In genomic region chr6:27494987-27495385, GRCh38 we compare ENCODE assay signal across 8 cellular contexts. TPM values are rescaled to one million over a fixed set of nuclear protein-coding genes. Genes with fewer than 3 reads are reported as not detected.
DNase-seq lines count a peak whose midpoint lies in the region; ATAC-seq and TF ChIP-seq lines count a peak whose summit lies in the region.

No MANE protein-coding gene starts in this region.

- peak overlapping the region; percentile 47 to 79 (median 62) for H3K4me3 Mint-ChIP-seq in CD4-positive, alpha-beta memory T cell
- H3K4me3 Mint-ChIP-seq in endodermal cell = peak overlapping the region; percentile 89

- WGBS in endodermal cell (ENCODE audit: insufficient coverage in 1 of 2, insufficient read length in 1 of 2), 2 experiments = 0 to 1% methylated on average over 6 to 7 of the region's 7 CpGs

- no peaks in the 10 kb centered on the region for H3F3A ChIP-seq in OCI-LY1 (ENCODE audit: insufficient read depth, low read length)

- H3K9me3 Mint-ChIP-seq in CD4-positive, alpha-beta memory T cell = peaks cover 0 to 13% (median 4%) of the 10 kb centered on the region in 8 donors
- no peaks in the 10 kb centered on the region for H3K9me3 Mint-ChIP-seq in endodermal cell

- H4K20me1 ChIP-seq in OCI-LY1 (ENCODE audit: insufficient read depth, low read length) = no peaks in the 10 kb centered on the region
- no peaks in the 10 kb centered on the region for H4K20me1 ChIP-seq in osteoblast (ENCODE audit: insufficient read depth, low read length)

- intact Hi-C loops in CD4-positive, alpha-beta memory T cell (cut with micrococcal nuclease) = loop anchor here (1.0 kb wide), 1 partner anchor 8 kb away; no protein-coding TSS in a partner anchor

- no peaks in the 10 kb centered on the region for H3K36me3 ChIP-seq in CD4-positive, alpha-beta memory T cell (ENCODE audit: insufficient read depth, low read length)
- no peaks in the 10 kb centered on the region for H3K36me3 ChIP-seq in OCI-LY1 (ENCODE audit: insufficient read depth, low read length)
- H3K36me3 ChIP-seq in endodermal cell (ENCODE audit: control insufficient read depth, insufficient read depth, low read length) = no peaks in the 10 kb centered on the region
- no peaks in the 10 kb centered on the region for H3K36me3 ChIP-seq in osteoblast (ENCODE audit: insufficient read depth, low read length)

- peaks cover 10 to 19% (median 13%) of the 10 kb centered on the region in 4 donors for H3K4me1 Mint-ChIP-seq in CD4-positive, alpha-beta memory T cell
- peaks cover 5% of the 10 kb centered on the region for H3K4me1 Mint-ChIP-seq in endodermal cell

- H3K27me3 ChIP-seq in CD4-positive, alpha-beta memory T cell (ENCODE audit: insufficient read depth, low read length) = peaks cover 35% of the 10 kb centered on the region
- H3K27me3 ChIP-seq in OCI-LY1 (ENCODE audit: insufficient read depth, low read length) = no peaks in the 10 kb centered on the region
- H3K27me3 ChIP-seq in endodermal cell (ENCODE audit: control insufficient read depth, insufficient read depth, low read length, poor library complexity, severe bottlenecking) = peaks cover 11% of the 10 kb centered on the region
- H3K27me3 ChIP-seq in osteoblast (ENCODE audit: insufficient read depth, low read length) = peaks cover 3% of the 10 kb centered on the region

- H3K36me3 Mint-ChIP-seq in CD4-positive, alpha-beta memory T cell = no peaks in the 10 kb centered on the region
- H3K36me3 Mint-ChIP-seq in endodermal cell (ENCODE audit: low read depth) = no peaks in the 10 kb centered on the region

- no peak for DNase-seq in CD4-positive, alpha-beta memory T cell
- DNase-seq in endodermal cell (no peak), osteoblast (ENCODE audit: insufficient read length, low spot score, missing footprints) (peak; percentile 79), NCI-H2196 treated with DMSO at 0.1 percent for 48 hours (lab: John Stamatoyannopoulos, UW; ENCODE audit: unreplicated experiment) (no peak), KG1 (lab: John Stamatoyannopoulos, UW) (no peak), COLO668 (lab: John Stamatoyannopoulos, UW; ENCODE audit: unreplicated experiment) (no peak)

- POLR2A ChIA-PET in CD4-positive, alpha-beta memory T cell (lab: Charles Lee; ENCODE audit: partially characterized antibody) = interaction anchor here (2.8 kb wide), 1 partner anchor 16 kb away, joined by 14 read pairs; no protein-coding TSS in a partner anchor

- H3K27ac ChIP-seq in CD4-positive, alpha-beta memory T cell (ENCODE audit: low read depth, low read length) = no peak overlapping the region
- H3K27ac ChIP-seq in OCI-LY1 (ENCODE audit: low read depth, low read length, poor library complexity, severe bottlenecking) = no peak overlapping the region
- H3K27ac ChIP-seq in endodermal cell (ENCODE audit: low read depth, low read length) = no peak overlapping the region
- H3K27ac ChIP-seq in osteoblast (ENCODE audit: low read depth, low read length) = peak overlapping the region; percentile 59

- H3K9ac ChIP-seq in OCI-LY1 (ENCODE audit: low read length) = peak overlapping the region; percentile 35; the same call in 1 of the 2 replicates
- peak overlapping the region; percentile 65 for H3K9ac ChIP-seq in endodermal cell (ENCODE audit: extremely low read depth, low read length, poor library complexity, severe bottlenecking)

- no peak for TF ChIP-seq CTCF in OCI-LY1 (IDR thresholded peaks at IDR 0.05; ENCODE audit: low read length)
- TF ChIP-seq CTCF in endodermal cell (conservative IDR thresholded peaks at IDR 0.05) = no peak
- TF ChIP-seq CTCF in osteoblast (IDR thresholded peaks at IDR 0.05; ENCODE audit: extremely low read depth, low read depth, low read length) = no peak

- H3K4me1 ChIP-seq in CD4-positive, alpha-beta memory T cell (ENCODE audit: insufficient read depth, low read length) = peaks cover 7% of the 10 kb centered on the region
- H3K4me1 ChIP-seq in OCI-LY1 (ENCODE audit: insufficient read depth, low read length, severe bottlenecking) = peaks cover 12% of the 10 kb centered on the region
- H3K4me1 ChIP-seq in endodermal cell (ENCODE audit: control insufficient read depth, insufficient read depth, low read length) = no peaks in the 10 kb centered on the region
- H3K4me1 ChIP-seq in osteoblast (ENCODE audit: insufficient read depth, low read length) = peaks cover 6% of the 10 kb centered on the region

- no peaks in the 10 kb centered on the region for H3K9me3 ChIP-seq in CD4-positive, alpha-beta memory T cell (ENCODE audit: control insufficient read depth in 1 of 2, low read length in 2 of 2)
- H3K9me3 ChIP-seq in OCI-LY1 (ENCODE audit: low read length) = no peaks in the 10 kb centered on the region
- H3K9me3 ChIP-seq in endodermal cell (ENCODE audit: control insufficient read depth, low read length) = no peaks in the 10 kb centered on the region
- no peaks in the 10 kb centered on the region for H3K9me3 ChIP-seq in osteoblast (ENCODE audit: low read depth, low read length)

- CTCF ChIA-PET in CD4-positive, alpha-beta memory T cell (lab: Charles Lee; ENCODE audit: partially characterized antibody) = interaction anchor here (1.2 to 1.3 kb wide), 2 partner anchors 15 to 24 kb away, joined by 3 read pairs; no protein-coding TSS in a partner anchor

- peak overlapping the region in 2 of 7 donors; percentile 3 to 81 for H3K27ac Mint-ChIP-seq in CD4-positive, alpha-beta memory T cell
- H3K27ac Mint-ChIP-seq in endodermal cell = peak overlapping the region; percentile 90

- H3K4me3 ChIP-seq in CD4-positive, alpha-beta memory T cell (ENCODE audit: low read length in 2 of 2) = no peak overlapping the region
- H3K4me3 ChIP-seq in OCI-LY1 (ENCODE audit: low read depth, low read length, poor library complexity, severe bottlenecking) = peak overlapping the region; percentile 58
- peak overlapping the region; percentile 95 for H3K4me3 ChIP-seq in endodermal cell (ENCODE audit: low read length)
- H3K4me3 ChIP-seq in osteoblast (ENCODE audit: insufficient read depth, low read length) = peak overlapping the region; percentile 87

- no peaks in the 10 kb centered on the region for H3K9me2 ChIP-seq in OCI-LY1 (ENCODE audit: low read depth, low read length)

- no peak for ATAC-seq in HG03571 (IDR thresholded peaks at IDR 0.05; ENCODE audit: unreplicated experiment)

- H2AFZ ChIP-seq in OCI-LY1 (ENCODE audit: low read length) (no peak overlapping the region), osteoblast (ENCODE audit: low read length) (peak overlapping the region; percentile 93)

- H3K4me2 ChIP-seq in OCI-LY1 (ENCODE audit: low read length) = peak overlapping the region; percentile 61
- peak overlapping the region; percentile 95 for H3K4me2 ChIP-seq in osteoblast (ENCODE audit: insufficient read depth, low read length)

- peaks cover 31 to 37% of the 10 kb centered on the region in 2 donors for H3K27me3 Mint-ChIP-seq in CD4-positive, alpha-beta memory T cell
- peaks cover 17% of the 10 kb centered on the region for H3K27me3 Mint-ChIP-seq in endodermal cell (ENCODE audit: insufficient read depth)

- H3K79me2 ChIP-seq in OCI-LY1 (ENCODE audit: insufficient read depth, low read length) (no peaks in the 10 kb centered on the region), osteoblast (ENCODE audit: insufficient read depth, low read length) (no peaks in the 10 kb centered on the region)

RNA-seq across cellular contexts. Expression of gene ZNF184, which starts 22.1 kb away (rescaled TPM):
- total RNA-seq in CD4-positive, alpha-beta memory T cell = 10 to 100 TPM; 15.2 to 17.4 TPM
- 10 to 100 TPM in 1 of 2 donors, 1 to 10 TPM in 1; 4.8 to 12.7 TPM for polyA plus RNA-seq in CD4-positive, alpha-beta memory T cell
- total RNA-seq in endodermal cell = 10 to 100 TPM in 1 of 2 donors, 1 to 10 TPM in 1; 9.2 to 16.5 TPM
- 14.4 TPM for polyA plus RNA-seq in endodermal cell (2013, experiment 1 of 2)
- 12.8 TPM for polyA plus RNA-seq in endodermal cell (2013, experiment 2 of 2)
- 9.8 and 10.0 TPM in 2 replicates for total RNA-seq in osteoblast

Comparison
In these comparisons a context has a peak if more than half of its experiments do, and no peak if none do; other contexts are left out.
1. H3K4me3 ChIP-seq: peak in OCI-LY1 (single experiment), endodermal cell (single experiment) and osteoblast (single experiment); none in CD4-positive, alpha-beta memory T cell (0 of 2).